In genomic region chr6:97501875-97502274, GRCh38 we compare ENCODE assay signal across 1 cellular context.
TF ChIP-seq lines count a peak whose summit lies in the region.

No MANE protein-coding gene starts in this region.

TF ChIP-seq in HCT116, 20 proteins besides CTCF, POLR2A, EP300 and RAD21 (continued from another document):
- TF ChIP-seq, protein P1, sequence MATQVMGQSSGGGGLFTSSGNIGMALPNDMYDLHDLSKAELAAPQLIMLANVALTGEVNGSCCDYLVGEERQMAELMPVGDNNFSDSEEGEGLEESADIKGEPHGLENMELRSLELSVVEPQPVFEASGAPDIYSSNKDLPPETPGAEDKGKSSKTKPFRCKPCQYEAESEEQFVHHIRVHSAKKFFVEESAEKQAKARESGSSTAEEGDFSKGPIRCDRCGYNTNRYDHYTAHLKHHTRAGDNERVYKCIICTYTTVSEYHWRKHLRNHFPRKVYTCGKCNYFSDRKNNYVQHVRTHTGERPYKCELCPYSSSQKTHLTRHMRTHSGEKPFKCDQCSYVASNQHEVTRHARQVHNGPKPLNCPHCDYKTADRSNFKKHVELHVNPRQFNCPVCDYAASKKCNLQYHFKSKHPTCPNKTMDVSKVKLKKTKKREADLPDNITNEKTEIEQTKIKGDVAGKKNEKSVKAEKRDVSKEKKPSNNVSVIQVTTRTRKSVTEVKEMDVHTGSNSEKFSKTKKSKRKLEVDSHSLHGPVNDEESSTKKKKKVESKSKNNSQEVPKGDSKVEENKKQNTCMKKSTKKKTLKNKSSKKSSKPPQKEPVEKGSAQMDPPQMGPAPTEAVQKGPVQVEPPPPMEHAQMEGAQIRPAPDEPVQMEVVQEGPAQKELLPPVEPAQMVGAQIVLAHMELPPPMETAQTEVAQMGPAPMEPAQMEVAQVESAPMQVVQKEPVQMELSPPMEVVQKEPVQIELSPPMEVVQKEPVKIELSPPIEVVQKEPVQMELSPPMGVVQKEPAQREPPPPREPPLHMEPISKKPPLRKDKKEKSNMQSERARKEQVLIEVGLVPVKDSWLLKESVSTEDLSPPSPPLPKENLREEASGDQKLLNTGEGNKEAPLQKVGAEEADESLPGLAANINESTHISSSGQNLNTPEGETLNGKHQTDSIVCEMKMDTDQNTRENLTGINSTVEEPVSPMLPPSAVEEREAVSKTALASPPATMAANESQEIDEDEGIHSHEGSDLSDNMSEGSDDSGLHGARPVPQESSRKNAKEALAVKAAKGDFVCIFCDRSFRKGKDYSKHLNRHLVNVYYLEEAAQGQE (IDR thresholded peaks at IDR 0.05; ENCODE audit: low read depth): no peak
- no peak for TF ChIP-seq FOSL1 (IDR thresholded peaks at IDR 0.05; ENCODE audit: low read depth)
- TF ChIP-seq EZH2phosphoT487 (IDR thresholded peaks at IDR 0.05; ENCODE audit: borderline replicate concordance): no peak
- no peak for TF ChIP-seq YY1 (IDR thresholded peaks at IDR 0.05; ENCODE audit: extremely low read depth, insufficient replicate concordance, low read depth, low read length)
- no peak for TF ChIP-seq TCF7L2 (IDR thresholded peaks at IDR 0.05; ENCODE audit: borderline replicate concordance, extremely low read depth, insufficient read depth, insufficient read length)
- TF ChIP-seq CEBPB (IDR thresholded peaks at IDR 0.05; ENCODE audit: low read depth): no peak
- TF ChIP-seq SIN3A (IDR thresholded peaks at IDR 0.05; ENCODE audit: low read depth): no peak
- no peak for TF ChIP-seq POLR2AphosphoS5 (IDR thresholded peaks at IDR 0.05; ENCODE audit: low read depth, low read length)
TF ChIP-seq in HCT116: peak in this region for 0.
